ENCODE assay signal across 9 cellular contexts in the genomic region with DNA sequence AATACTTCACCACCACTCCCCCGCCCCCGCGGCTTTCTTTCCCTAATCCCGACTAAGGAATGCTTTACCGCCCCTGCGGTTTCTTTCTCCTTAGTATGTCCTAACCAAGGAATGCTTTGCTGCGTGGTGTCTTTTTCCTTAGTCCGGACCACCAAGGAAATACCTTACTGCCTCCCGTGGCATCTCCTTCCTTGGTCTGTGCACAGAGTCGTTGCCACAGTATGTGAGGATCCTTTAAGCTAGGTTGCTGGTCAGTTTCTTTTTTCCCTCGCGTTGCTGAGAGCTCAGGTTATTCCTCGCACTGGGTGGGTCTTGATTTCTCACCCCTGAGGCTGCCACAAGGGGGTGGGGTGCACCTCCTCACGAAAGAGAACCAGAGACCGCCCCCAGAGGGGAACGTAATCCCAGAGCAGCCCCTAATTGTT.
A peak's percentile ranks its signal among the peaks of the same experiment; 100 is the strongest.
DNase-seq lines count a peak whose midpoint lies in the region; ATAC-seq and TF ChIP-seq lines count a peak whose summit lies in the region.
"Had no signal": no experiment of that assay in that cellular context is flagged by ENCODE, and none has a peak within 500 bp of the region (broad histone marks: within the 10 kb centered on the region; RNA-seq: fewer than 3 reads in every experiment).

No MANE protein-coding gene starts in this region.

- ATAC-seq in GM19397 (IDR thresholded peaks at IDR 0.05; ENCODE audit: unreplicated experiment) (no peak), HG03135 (IDR thresholded peaks at IDR 0.05; ENCODE audit: unreplicated experiment) (no peak)

- no peak overlapping the region for H2AFZ ChIP-seq in neural cell (ENCODE audit: low read depth, low read length)

- TF ChIP-seq POLR2A in esophagus squamous epithelium (IDR thresholded peaks at IDR 0.05), result no peak

- intact Hi-C loops in esophagus squamous epithelium (cut with DNase I), result no loop called here

- H3K27ac ChIP-seq in esophagus squamous epithelium (peak overlapping the region in 1 of 4 donors; percentile 17), neural cell (ENCODE audit: low read length) (no peak overlapping the region)

- H3F3A ChIP-seq in neural cell (ENCODE audit: insufficient read depth, low read length, poor library complexity, severe bottlenecking), result no peaks in the 10 kb centered on the region

- TF ChIP-seq RAD21 in neural cell (conservative IDR thresholded peaks at IDR 0.05), result no peak

- DNase-seq in ELR (ENCODE audit: low read depth), result peak; percentile 25
- peak; percentile 60 for DNase-seq in MG63
- DNase-seq in esophagus squamous epithelium (lab: John Stamatoyannopoulos, UW), result no peak
- DNase-seq in CD1c-positive myeloid dendritic cell (ENCODE audit: extremely low spot score), result no peak
- no peak for DNase-seq in HuH-7 (ENCODE audit: low spot score)
- DNase-seq: activated CD4-positive, alpha-beta T cell treated with anti-CD3 and anti-CD28 coated beads for 1 hour had no signal

- H3K79me2 ChIP-seq in neural cell (replicated peaks; ENCODE audit: insufficient read depth, low read length), result no peaks in the 10 kb centered on the region

- H4K20me1 ChIP-seq in neural cell (ENCODE audit: insufficient read depth), result no peaks in the 10 kb centered on the region

- no peak overlapping the region for H3K9ac ChIP-seq in neural cell (ENCODE audit: low read length)

- no peaks in the 10 kb centered on the region for H3K27me3 ChIP-seq in MG63
- no peaks in the 10 kb centered on the region for H3K27me3 ChIP-seq in esophagus squamous epithelium
- H3K27me3 ChIP-seq in neural cell (ENCODE audit: insufficient read depth, low read depth, low read length), result no peaks in the 10 kb centered on the region

- H3K4me2 ChIP-seq in neural cell (ENCODE audit: low read length), result no peak overlapping the region

- H3K9me3 ChIP-seq in MG63 (no peaks in the 10 kb centered on the region), esophagus squamous epithelium (no peaks in the 10 kb centered on the region), neural cell (ENCODE audit: low read length) (no peaks in the 10 kb centered on the region)

- TF ChIP-seq CTCF in esophagus squamous epithelium (IDR thresholded peaks at IDR 0.05), result peak in 2 of 6 experiments; percentile 9 to 10
- TF ChIP-seq CTCF in neural cell (IDR thresholded peaks at IDR 0.05; ENCODE audit: poor library complexity, severe bottlenecking), result peak; percentile 9

- peak overlapping the region; percentile 25 for H3K4me3 ChIP-seq in MG63
- peak overlapping the region in 3 of 4 donors; percentile 16 to 25 (median 23) for H3K4me3 ChIP-seq in esophagus squamous epithelium
- H3K4me3 ChIP-seq in neural cell (ENCODE audit: low read length), result no peak overlapping the region

- H3K4me1 ChIP-seq in esophagus squamous epithelium, result no peaks in the 10 kb centered on the region

- TF ChIP-seq EP300 in neural cell (conservative IDR thresholded peaks at IDR 0.05; ENCODE audit: poor library complexity, severe bottlenecking), result no peak

- H3K9me2 ChIP-seq in neural cell (ENCODE audit: insufficient read depth, low read length), result no peaks in the 10 kb centered on the region

- 68 to 76% methylated on average over 11 to 16 of the region's 16 CpGs for WGBS in esophagus squamous epithelium, 2 donors

- H3K36me3 ChIP-seq in MG63, result no peaks in the 10 kb centered on the region
- no peaks in the 10 kb centered on the region for H3K36me3 ChIP-seq in esophagus squamous epithelium
- no peaks in the 10 kb centered on the region for H3K36me3 ChIP-seq in neural cell (ENCODE audit: insufficient read depth, low read length)

TF ChIP-seq in neural cell, 6 proteins besides CTCF, POLR2A, EP300 and RAD21:
- TF ChIP-seq POLR2AphosphoS5 (IDR thresholded peaks at IDR 0.05) (no peak), SMC3 (conservative IDR thresholded peaks at IDR 0.05; ENCODE audit: poor library complexity) (no peak), TAF1 (IDR thresholded peaks at IDR 0.05; ENCODE audit: low read depth) (no peak), MXI1 (conservative IDR thresholded peaks at IDR 0.05; ENCODE audit: poor library complexity, severe bottlenecking) (no peak), EZH2 (IDR thresholded peaks at IDR 0.05; ENCODE audit: borderline replicate concordance, insufficient read depth, low read length, poor library complexity, severe bottlenecking) (no peak)
- TF ChIP-seq, protein P1, sequence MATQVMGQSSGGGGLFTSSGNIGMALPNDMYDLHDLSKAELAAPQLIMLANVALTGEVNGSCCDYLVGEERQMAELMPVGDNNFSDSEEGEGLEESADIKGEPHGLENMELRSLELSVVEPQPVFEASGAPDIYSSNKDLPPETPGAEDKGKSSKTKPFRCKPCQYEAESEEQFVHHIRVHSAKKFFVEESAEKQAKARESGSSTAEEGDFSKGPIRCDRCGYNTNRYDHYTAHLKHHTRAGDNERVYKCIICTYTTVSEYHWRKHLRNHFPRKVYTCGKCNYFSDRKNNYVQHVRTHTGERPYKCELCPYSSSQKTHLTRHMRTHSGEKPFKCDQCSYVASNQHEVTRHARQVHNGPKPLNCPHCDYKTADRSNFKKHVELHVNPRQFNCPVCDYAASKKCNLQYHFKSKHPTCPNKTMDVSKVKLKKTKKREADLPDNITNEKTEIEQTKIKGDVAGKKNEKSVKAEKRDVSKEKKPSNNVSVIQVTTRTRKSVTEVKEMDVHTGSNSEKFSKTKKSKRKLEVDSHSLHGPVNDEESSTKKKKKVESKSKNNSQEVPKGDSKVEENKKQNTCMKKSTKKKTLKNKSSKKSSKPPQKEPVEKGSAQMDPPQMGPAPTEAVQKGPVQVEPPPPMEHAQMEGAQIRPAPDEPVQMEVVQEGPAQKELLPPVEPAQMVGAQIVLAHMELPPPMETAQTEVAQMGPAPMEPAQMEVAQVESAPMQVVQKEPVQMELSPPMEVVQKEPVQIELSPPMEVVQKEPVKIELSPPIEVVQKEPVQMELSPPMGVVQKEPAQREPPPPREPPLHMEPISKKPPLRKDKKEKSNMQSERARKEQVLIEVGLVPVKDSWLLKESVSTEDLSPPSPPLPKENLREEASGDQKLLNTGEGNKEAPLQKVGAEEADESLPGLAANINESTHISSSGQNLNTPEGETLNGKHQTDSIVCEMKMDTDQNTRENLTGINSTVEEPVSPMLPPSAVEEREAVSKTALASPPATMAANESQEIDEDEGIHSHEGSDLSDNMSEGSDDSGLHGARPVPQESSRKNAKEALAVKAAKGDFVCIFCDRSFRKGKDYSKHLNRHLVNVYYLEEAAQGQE (IDR thresholded peaks at IDR 0.05; ENCODE audit: borderline replicate concordance), result no peak
TF ChIP-seq in neural cell: peak in this region for 0.

Comparison
In these comparisons a context has a peak if more than half of its experiments do, and no peak if none do; other contexts are left out.
1. DNase-seq: peak in ELR (single experiment) and MG63 (single experiment); none in esophagus squamous epithelium (single experiment), CD1c-positive myeloid dendritic cell (single experiment) and HuH-7 (single experiment).